Comparison of ENCODE assay signal across 9 cellular contexts in genomic region chr12:87848248-87848868, GRCh38.
DNase-seq lines count a peak whose midpoint lies in the region; ATAC-seq and TF ChIP-seq lines count a peak whose summit lies in the region.
"Had no signal": no experiment of that assay in that cellular context is flagged by ENCODE, and none has a peak within 500 bp of the region (broad histone marks: within the 10 kb centered on the region; RNA-seq: fewer than 3 reads in every experiment).

No MANE protein-coding gene starts in this region.

- H3K36me3 Mint-ChIP-seq in activated CD4-positive, alpha-beta T cell treated with anti-CD3 and anti-CD28 coated beads, Interleukin-2, amount 10 ng/mL, durations not matched to agents 7 days and 5 days (ENCODE audit: low read depth): no peaks in the 10 kb centered on the region
- no peaks in the 10 kb centered on the region for H3K36me3 Mint-ChIP-seq in progenitor cell of endocrine pancreas (ENCODE audit: insufficient read depth)
- no peaks in the 10 kb centered on the region for H3K36me3 Mint-ChIP-seq in activated T-cell treated with anti-CD3 and anti-CD28 coated beads, Interleukin-2, amount 50 U/mL, for 4 hours (ENCODE audit: insufficient read depth)

- peak; percentile 70 for ATAC-seq in HG02678 (IDR thresholded peaks at IDR 0.05; ENCODE audit: unreplicated experiment)
- no peak for ATAC-seq in activated T-cell treated with anti-CD3 and anti-CD28 coated beads, Interleukin-2, amount 50 U/mL, for 4 hours

- no peak overlapping the region for H3K27ac ChIP-seq in SU-DHL-6 (ENCODE audit: low read depth, low read length)

- H3K27me3 Mint-ChIP-seq in activated CD4-positive, alpha-beta T cell treated with anti-CD3 and anti-CD28 coated beads, Interleukin-2, amount 10 ng/mL, durations not matched to agents 7 days and 5 days: peaks cover 2% of the 10 kb centered on the region
- H3K27me3 Mint-ChIP-seq in progenitor cell of endocrine pancreas: peaks cover 2% of the 10 kb centered on the region
- H3K27me3 Mint-ChIP-seq in activated T-cell treated with anti-CD3 and anti-CD28 coated beads, Interleukin-2, amount 50 U/mL, for 4 hours (ENCODE audit: low read depth): peaks cover 6% of the 10 kb centered on the region

- H2AFZ ChIP-seq in SU-DHL-6 (ENCODE audit: low read depth, low read length, severe bottlenecking): no peak overlapping the region

- H3K79me2 ChIP-seq in SU-DHL-6 (ENCODE audit: insufficient read depth, low read length): no peaks in the 10 kb centered on the region

- no peak overlapping the region for H3K9ac ChIP-seq in SU-DHL-6 (ENCODE audit: low read length)

- H4K20me1 ChIP-seq in SU-DHL-6 (ENCODE audit: low read depth, low read length): no peaks in the 10 kb centered on the region

- TF ChIP-seq CTCF in SU-DHL-6 (IDR thresholded peaks at IDR 0.05; ENCODE audit: insufficient read depth, low read length, poor library complexity, severe bottlenecking) (peak; percentile 67), progenitor cell of endocrine pancreas (IDR thresholded peaks at IDR 0.05; ENCODE audit: unreplicated experiment) (peak; percentile 96)

- no peak overlapping the region for H3K4me2 ChIP-seq in SU-DHL-6 (ENCODE audit: low read depth, low read length, poor library complexity, severe bottlenecking)

- H3F3A ChIP-seq in SU-DHL-6 (ENCODE audit: insufficient read depth): no peaks in the 10 kb centered on the region

- H3K4me3 ChIP-seq in SU-DHL-6 (ENCODE audit: insufficient read depth, low read length, poor library complexity, severe bottlenecking): no peak overlapping the region

- H3K4me3 Mint-ChIP-seq in activated CD4-positive, alpha-beta T cell treated with anti-CD3 and anti-CD28 coated beads, Interleukin-2, amount 10 ng/mL, durations not matched to agents 7 days and 5 days: no peak overlapping the region
- H3K4me3 Mint-ChIP-seq in progenitor cell of endocrine pancreas (ENCODE audit: low read depth): no peak overlapping the region
- no peak overlapping the region for H3K4me3 Mint-ChIP-seq in activated T-cell treated with anti-CD3 and anti-CD28 coated beads, Interleukin-2, amount 50 U/mL, for 4 hours
- H3K4me3 Mint-ChIP-seq: dendritic cell treated with granulocyte-macrophage colony-stimulating factor and Interleukin-4, amounts not matched to agents 40 ng/mL and 50 ng/mL, for 4 days had no signal

- no peaks in the 10 kb centered on the region for H3K9me3 ChIP-seq in SU-DHL-6 (ENCODE audit: insufficient read depth, low read length)

- no peak overlapping the region for H3K27ac Mint-ChIP-seq in activated CD4-positive, alpha-beta T cell treated with anti-CD3 and anti-CD28 coated beads, Interleukin-2, amount 10 ng/mL, durations not matched to agents 7 days and 5 days
- no peak overlapping the region for H3K27ac Mint-ChIP-seq in progenitor cell of endocrine pancreas
- H3K27ac Mint-ChIP-seq: dendritic cell treated with granulocyte-macrophage colony-stimulating factor and Interleukin-4, amounts not matched to agents 40 ng/mL and 50 ng/mL, for 4 days had no signal

- POLR2A ChIA-PET in activated CD4-positive, alpha-beta T cell treated with anti-CD3 and anti-CD28 coated beads, Interleukin-2, amount 10 ng/mL, durations not matched to agents 7 days and 5 days (lab: Charles Lee): no interaction called here

- no peaks in the 10 kb centered on the region for H3K27me3 ChIP-seq in SU-DHL-6 (ENCODE audit: low read length)

- H3K9me3 Mint-ChIP-seq in activated CD4-positive, alpha-beta T cell treated with anti-CD3 and anti-CD28 coated beads, Interleukin-2, amount 10 ng/mL, durations not matched to agents 7 days and 5 days: no peaks in the 10 kb centered on the region
- no peaks in the 10 kb centered on the region for H3K9me3 Mint-ChIP-seq in progenitor cell of endocrine pancreas (ENCODE audit: low read depth)
- no peaks in the 10 kb centered on the region for H3K9me3 Mint-ChIP-seq in activated T-cell treated with anti-CD3 and anti-CD28 coated beads, Interleukin-2, amount 50 U/mL, for 4 hours
- H3K9me3 Mint-ChIP-seq: dendritic cell treated with granulocyte-macrophage colony-stimulating factor and Interleukin-4, amounts not matched to agents 40 ng/mL and 50 ng/mL, for 4 days had no signal

- no peaks in the 10 kb centered on the region for H3K4me1 Mint-ChIP-seq in activated CD4-positive, alpha-beta T cell treated with anti-CD3 and anti-CD28 coated beads, Interleukin-2, amount 10 ng/mL, durations not matched to agents 7 days and 5 days
- H3K4me1 Mint-ChIP-seq in progenitor cell of endocrine pancreas (ENCODE audit: low read depth): peaks cover 17% of the 10 kb centered on the region
- H3K4me1 Mint-ChIP-seq in activated T-cell treated with anti-CD3 and anti-CD28 coated beads, Interleukin-2, amount 50 U/mL, for 4 hours (ENCODE audit: low read depth): no peaks in the 10 kb centered on the region

- no peaks in the 10 kb centered on the region for H3K9me2 ChIP-seq in SU-DHL-6 (replicated peaks; ENCODE audit: insufficient read depth, low read length)

- no peaks in the 10 kb centered on the region for H3K36me3 ChIP-seq in SU-DHL-6 (ENCODE audit: low read length)

- DNase-seq in activated CD4-positive, alpha-beta T cell treated with anti-CD3 and anti-CD28 coated beads, Interleukin-2, amount 10 ng/mL, durations not matched to agents 7 days and 5 days: peak; percentile 22
- DNase-seq in activated CD4-positive, alpha-beta T cell treated with anti-CD3 and anti-CD28 coated beads for 48 hours: no peak
- DNase-seq in NCI-H1417 treated with DMSO at 0.1 percent for 48 hours (lab: John Stamatoyannopoulos, UW) (peak; percentile 40), fibroblast of the conjunctiva (ENCODE audit: low read depth) (peak; percentile 63), progenitor cell of endocrine pancreas (ENCODE audit: low spot score, unreplicated experiment) (no peak)
- no peak for DNase-seq in activated T-cell treated with anti-CD3 and anti-CD28 coated beads, Interleukin-2, amount 50 U/mL, for 4 hours

- CTCF ChIA-PET in activated CD4-positive, alpha-beta T cell treated with anti-CD3 and anti-CD28 coated beads, Interleukin-2, amount 10 ng/mL, durations not matched to agents 7 days and 5 days (lab: Charles Lee): interaction anchor here (0.5 kb wide), 1 partner anchor 958 kb away, joined by 3 read pairs; no protein-coding TSS in a partner anchor

Comparison
In these comparisons a context has a peak if more than half of its experiments do, and no peak if none do; other contexts are left out.
1. DNase-seq: peak in activated CD4-positive, alpha-beta T cell treated with anti-CD3 and anti-CD28 coated beads, Interleukin-2, amount 10 ng/mL, durations not matched to agents 7 days and 5 days (single experiment), NCI-H1417 treated with DMSO at 0.1 percent for 48 hours (single experiment) and fibroblast of the conjunctiva (single experiment); none in activated CD4-positive, alpha-beta T cell treated with anti-CD3 and anti-CD28 coated beads for 48 hours (single experiment), progenitor cell of endocrine pancreas (single experiment) and activated T-cell treated with anti-CD3 and anti-CD28 coated beads, Interleukin-2, amount 50 U/mL, for 4 hours (single experiment).